In genomic region chr4:53060278-53060677, GRCh38 we compare ENCODE assay signal across 19 cellular contexts.
"Had no signal": no experiment of that assay in that cellular context is flagged by ENCODE, and none has a peak within 500 bp of the region (broad histone marks: within the 10 kb centered on the region; RNA-seq: fewer than 3 reads in every experiment).

No MANE protein-coding gene starts in this region.

- H3K4me2 ChIP-seq: neural progenitor cell, smooth muscle cell had no signal

- H3K4me1 ChIP-seq: esophagus squamous epithelium, lower lobe of right lung, neural progenitor cell had no signal

- H2AFZ ChIP-seq: neural progenitor cell had no signal

- H3K9me3 ChIP-seq: esophagus squamous epithelium, lower lobe of right lung, ovary had no signal

- H3K27me3 ChIP-seq: esophagus squamous epithelium, neural progenitor cell, ovary had no signal

- ATAC-seq: effector memory CD8-positive, alpha-beta T cell; left cardiac atrium; lower lobe of right lung; natural killer cell treated with Interleukin-12 subunit alpha and Interleukin-12 subunit beta and Interleukin-15 and Interleukin-18, amount 100 ng/mL, for 72 hours; right cardiac atrium had no signal

- H3K27ac ChIP-seq: esophagus squamous epithelium, left ventricle myocardium inferior, lower lobe of right lung, neural progenitor cell, ovary had no signal

- H3K4me3 ChIP-seq: esophagus squamous epithelium, left ventricle myocardium inferior, lower lobe of right lung, neural progenitor cell, ovary, smooth muscle cell had no signal

- DNase-seq: effector memory CD8-positive, alpha-beta T cell; esophagus squamous epithelium; foreskin fibroblast; immature natural killer cell; kidney; left cardiac atrium; left ventricle myocardium inferior; lower lobe of right lung; mesenchymal stem cell; midbrain; nucleus accumbens; ovary; right cardiac atrium; stimulated activated CD4-positive, alpha-beta T cell treated with anti-CD3 and anti-CD28 coated beads, Interleukin-2, amount 100 ng/mL, for 48 hours; stimulated activated naive CD4-positive, alpha-beta T cell treated with Interleukin-2 at 50 U/mL for 16 hours had no signal

- H3K9ac ChIP-seq: neural progenitor cell had no signal

- H3K36me3 ChIP-seq: esophagus squamous epithelium, left ventricle myocardium inferior, lower lobe of right lung, neural progenitor cell, ovary had no signal

- FAIRE-seq: urothelium cell line had no signal
